ENCODE assay signal across 1 cellular context in the genomic region with DNA sequence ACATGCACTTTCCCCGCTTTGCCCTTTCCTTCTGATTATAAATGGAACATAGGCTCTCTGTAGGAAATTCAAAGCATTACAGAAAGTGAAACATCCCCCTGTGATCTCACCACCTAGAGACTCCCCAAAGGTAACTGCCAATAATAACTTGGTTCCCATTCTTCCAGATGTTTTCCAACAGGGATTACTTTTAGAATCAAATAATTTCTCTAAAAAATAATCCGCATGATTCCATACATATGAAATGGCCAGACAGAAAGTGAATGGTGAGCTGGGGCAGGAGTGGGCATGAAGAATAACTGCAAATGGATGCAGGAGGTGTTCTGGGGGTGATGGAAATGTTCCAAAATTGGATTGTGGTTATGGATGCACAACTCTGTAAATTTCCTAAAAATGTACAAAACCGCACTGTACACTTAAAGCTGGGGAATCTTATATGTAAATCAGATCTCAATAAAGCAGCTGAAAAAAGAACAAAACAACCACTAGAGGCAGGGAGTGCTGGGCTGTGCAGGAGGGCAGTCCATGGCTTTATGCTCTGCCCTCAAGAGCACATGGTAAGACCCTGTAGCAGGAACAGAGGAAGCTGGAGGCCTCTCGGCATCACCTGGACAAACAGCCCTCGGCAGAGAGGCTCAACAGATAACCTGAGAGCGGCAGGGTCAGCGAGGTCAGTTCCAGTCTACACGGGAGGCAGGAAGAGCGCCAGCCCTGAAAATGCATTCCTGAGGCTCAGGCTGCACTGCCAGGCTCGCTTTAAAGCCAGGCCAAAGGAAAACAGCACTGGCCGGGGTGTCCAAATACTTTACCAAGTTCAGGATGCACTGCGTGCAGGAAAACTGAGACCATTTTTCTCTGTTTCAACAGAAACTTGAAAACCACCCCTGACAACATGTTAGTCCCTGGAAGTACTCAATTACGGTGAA.
A peak's percentile ranks its signal among the peaks of the same experiment; 100 is the strongest.
TF ChIP-seq lines count a peak whose summit lies in the region.

No MANE protein-coding gene starts in this region.

TF ChIP-seq in HepG2, 621 proteins besides CTCF, POLR2A, EP300 and RAD21 (continued from another document and continues in another):
- TF ChIP-seq, protein P1, sequence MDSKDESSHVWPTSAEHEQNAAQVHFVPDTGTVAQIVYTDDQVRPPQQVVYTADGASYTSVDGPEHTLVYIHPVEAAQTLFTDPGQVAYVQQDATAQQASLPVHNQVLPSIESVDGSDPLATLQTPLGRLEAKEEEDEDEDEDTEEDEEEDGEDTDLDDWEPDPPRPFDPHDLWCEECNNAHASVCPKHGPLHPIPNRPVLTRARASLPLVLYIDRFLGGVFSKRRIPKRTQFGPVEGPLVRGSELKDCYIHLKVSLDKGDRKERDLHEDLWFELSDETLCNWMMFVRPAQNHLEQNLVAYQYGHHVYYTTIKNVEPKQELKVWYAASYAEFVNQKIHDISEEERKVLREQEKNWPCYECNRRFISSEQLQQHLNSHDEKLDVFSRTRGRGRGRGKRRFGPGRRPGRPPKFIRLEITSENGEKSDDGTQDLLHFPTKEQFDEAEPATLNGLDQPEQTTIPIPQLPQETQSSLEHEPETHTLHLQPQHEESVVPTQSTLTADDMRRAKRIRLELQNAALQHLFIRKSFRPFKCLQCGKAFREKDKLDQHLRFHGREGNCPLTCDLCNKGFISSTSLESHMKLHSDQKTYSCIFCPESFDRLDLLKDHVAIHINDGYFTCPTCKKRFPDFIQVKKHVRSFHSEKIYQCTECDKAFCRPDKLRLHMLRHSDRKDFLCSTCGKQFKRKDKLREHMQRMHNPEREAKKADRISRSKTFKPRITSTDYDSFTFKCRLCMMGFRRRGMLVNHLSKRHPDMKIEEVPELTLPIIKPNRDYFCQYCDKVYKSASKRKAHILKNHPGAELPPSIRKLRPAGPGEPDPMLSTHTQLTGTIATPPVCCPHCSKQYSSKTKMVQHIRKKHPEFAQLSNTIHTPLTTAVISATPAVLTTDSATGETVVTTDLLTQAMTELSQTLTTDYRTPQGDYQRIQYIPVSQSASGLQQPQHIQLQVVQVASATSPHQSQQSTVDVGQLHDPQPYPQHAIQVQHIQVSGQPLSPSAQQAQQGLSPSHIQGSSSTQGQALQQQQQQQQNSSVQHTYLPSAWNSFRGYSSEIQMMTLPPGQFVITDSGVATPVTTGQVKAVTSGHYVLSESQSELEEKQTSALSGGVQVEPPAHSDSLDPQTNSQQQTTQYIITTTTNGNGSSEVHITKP (CRISPR knock-in tag; IDR thresholded peaks at IDR 0.05; ENCODE audit: low read depth): peak; percentile 62; the same call in 1 of the 2 replicates
- TF ChIP-seq REL (CRISPR knock-in tag; conservative IDR thresholded peaks at IDR 0.05): no peak
- TF ChIP-seq, protein P2, sequence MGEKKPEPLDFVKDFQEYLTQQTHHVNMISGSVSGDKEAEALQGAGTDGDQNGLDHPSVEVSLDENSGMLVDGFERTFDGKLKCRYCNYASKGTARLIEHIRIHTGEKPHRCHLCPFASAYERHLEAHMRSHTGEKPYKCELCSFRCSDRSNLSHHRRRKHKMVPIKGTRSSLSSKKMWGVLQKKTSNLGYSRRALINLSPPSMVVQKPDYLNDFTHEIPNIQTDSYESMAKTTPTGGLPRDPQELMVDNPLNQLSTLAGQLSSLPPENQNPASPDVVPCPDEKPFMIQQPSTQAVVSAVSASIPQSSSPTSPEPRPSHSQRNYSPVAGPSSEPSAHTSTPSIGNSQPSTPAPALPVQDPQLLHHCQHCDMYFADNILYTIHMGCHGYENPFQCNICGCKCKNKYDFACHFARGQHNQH (CRISPR knock-in tag; IDR thresholded peaks at IDR 0.05): peak; percentile 90
- TF ChIP-seq DNMT3B (CRISPR knock-in tag; conservative IDR thresholded peaks at IDR 0.05): 0 out of 2 replicates have a peak, but pooled peaks have one; percentile 74
- TF ChIP-seq ZNF256 (CRISPR knock-in tag; conservative IDR thresholded peaks at IDR 0.05): no peak
- no peak; the same call in 1 of the 2 replicates for TF ChIP-seq DR1 (CRISPR knock-in tag; IDR thresholded peaks at IDR 0.05)
- TF ChIP-seq NFE2L1 (CRISPR knock-in tag; IDR thresholded peaks at IDR 0.05; ENCODE audit: borderline replicate concordance): no peak
- no peak for TF ChIP-seq FOXC1 (CRISPR knock-in tag; IDR thresholded peaks at IDR 0.05; ENCODE audit: borderline replicate concordance)
- TF ChIP-seq SMAD3 (CRISPR knock-in tag; IDR thresholded peaks at IDR 0.05): peak; percentile 67; the same call in 1 of the 2 replicates
- TF ChIP-seq ZNF232 (CRISPR knock-in tag; IDR thresholded peaks at IDR 0.05; ENCODE audit: borderline replicate concordance): peak; percentile 79; the same call in 1 of the 2 replicates
- TF ChIP-seq HCFC1 (IDR thresholded peaks at IDR 0.05; ENCODE audit: low read depth, low read length): no peak
- no peak for TF ChIP-seq IKZF1 (IDR thresholded peaks at IDR 0.05)
- TF ChIP-seq HNRNPLL (IDR thresholded peaks at IDR 0.05; ENCODE audit: low read depth, low read length, poor library complexity, severe bottlenecking): no peak
- TF ChIP-seq PITX1 (CRISPR knock-in tag; IDR thresholded peaks at IDR 0.05): peak; percentile 82
- TF ChIP-seq, protein P3, sequence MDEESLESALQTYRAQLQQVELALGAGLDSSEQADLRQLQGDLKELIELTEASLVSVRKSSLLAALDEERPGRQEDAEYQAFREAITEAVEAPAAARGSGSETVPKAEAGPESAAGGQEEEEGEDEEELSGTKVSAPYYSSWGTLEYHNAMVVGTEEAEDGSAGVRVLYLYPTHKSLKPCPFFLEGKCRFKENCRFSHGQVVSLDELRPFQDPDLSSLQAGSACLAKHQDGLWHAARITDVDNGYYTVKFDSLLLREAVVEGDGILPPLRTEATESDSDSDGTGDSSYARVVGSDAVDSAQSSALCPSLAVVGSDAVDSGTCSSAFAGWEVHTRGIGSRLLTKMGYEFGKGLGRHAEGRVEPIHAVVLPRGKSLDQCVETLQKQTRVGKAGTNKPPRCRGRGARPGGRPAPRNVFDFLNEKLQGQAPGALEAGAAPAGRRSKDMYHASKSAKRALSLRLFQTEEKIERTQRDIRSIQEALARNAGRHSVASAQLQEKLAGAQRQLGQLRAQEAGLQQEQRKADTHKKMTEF (CRISPR knock-in tag; IDR thresholded peaks at IDR 0.05): peak; percentile 82
- TF ChIP-seq SMARCE1 (IDR thresholded peaks at IDR 0.05; ENCODE audit: borderline replicate concordance): no peak
- TF ChIP-seq, protein P4, sequence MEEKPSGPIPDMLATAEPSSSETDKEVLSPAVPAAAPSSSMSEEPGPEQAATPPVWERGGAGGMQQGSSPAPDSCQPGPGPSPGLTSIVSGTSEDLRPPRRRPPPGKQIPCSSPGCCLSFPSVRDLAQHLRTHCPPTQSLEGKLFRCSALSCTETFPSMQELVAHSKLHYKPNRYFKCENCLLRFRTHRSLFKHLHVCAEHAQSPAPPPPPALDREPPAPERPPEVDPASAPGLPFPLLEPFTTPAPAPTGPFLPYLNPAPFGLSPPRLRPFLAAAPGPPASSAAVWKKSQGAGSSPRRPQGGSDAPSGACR (CRISPR knock-in tag; IDR thresholded peaks at IDR 0.05): no peak
- no peak for TF ChIP-seq SIN3B (IDR thresholded peaks at IDR 0.05; ENCODE audit: low read length)
- no peak for TF ChIP-seq ZNF33B (CRISPR knock-in tag; IDR thresholded peaks at IDR 0.05)
- TF ChIP-seq, protein P5, sequence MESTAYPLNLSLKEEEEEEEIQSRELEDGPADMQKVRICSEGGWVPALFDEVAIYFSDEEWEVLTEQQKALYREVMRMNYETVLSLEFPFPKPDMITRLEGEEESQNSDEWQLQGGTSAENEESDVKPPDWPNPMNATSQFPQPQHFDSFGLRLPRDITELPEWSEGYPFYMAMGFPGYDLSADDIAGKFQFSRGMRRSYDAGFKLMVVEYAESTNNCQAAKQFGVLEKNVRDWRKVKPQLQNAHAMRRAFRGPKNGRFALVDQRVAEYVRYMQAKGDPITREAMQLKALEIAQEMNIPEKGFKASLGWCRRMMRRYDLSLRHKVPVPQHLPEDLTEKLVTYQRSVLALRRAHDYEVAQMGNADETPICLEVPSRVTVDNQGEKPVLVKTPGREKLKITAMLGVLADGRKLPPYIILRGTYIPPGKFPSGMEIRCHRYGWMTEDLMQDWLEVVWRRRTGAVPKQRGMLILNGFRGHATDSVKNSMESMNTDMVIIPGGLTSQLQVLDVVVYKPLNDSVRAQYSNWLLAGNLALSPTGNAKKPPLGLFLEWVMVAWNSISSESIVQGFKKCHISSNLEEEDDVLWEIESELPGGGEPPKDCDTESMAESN (CRISPR knock-in tag; conservative IDR thresholded peaks at IDR 0.05): peak; percentile 75
- TF ChIP-seq, protein P6, sequence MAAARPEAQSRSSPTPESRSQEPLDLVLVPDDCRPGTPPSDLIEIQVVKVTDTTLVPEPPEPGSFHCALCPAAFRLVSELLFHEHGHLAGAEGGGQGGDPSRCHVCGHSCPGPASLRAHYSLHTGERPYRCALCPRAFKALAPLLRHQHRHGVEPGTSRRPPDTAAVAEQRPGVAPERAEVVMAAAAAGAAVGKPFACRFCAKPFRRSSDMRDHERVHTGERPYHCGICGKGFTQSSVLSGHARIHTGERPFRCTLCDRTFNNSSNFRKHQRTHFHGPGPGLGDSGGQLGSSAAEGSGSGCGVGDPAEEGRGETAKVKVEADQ (CRISPR knock-in tag; IDR thresholded peaks at IDR 0.05; ENCODE audit: borderline replicate concordance): no peak
- TF ChIP-seq ZNF589 (CRISPR knock-in tag; conservative IDR thresholded peaks at IDR 0.05): no peak
- TF ChIP-seq NFIC (IDR thresholded peaks at IDR 0.05; ENCODE audit: low read length): no peak
- peak; percentile 76; the same call in 1 of the 2 replicates for TF ChIP-seq SIX1 (CRISPR knock-in tag; IDR thresholded peaks at IDR 0.05; ENCODE audit: borderline replicate concordance)
- TF ChIP-seq, protein P7, sequence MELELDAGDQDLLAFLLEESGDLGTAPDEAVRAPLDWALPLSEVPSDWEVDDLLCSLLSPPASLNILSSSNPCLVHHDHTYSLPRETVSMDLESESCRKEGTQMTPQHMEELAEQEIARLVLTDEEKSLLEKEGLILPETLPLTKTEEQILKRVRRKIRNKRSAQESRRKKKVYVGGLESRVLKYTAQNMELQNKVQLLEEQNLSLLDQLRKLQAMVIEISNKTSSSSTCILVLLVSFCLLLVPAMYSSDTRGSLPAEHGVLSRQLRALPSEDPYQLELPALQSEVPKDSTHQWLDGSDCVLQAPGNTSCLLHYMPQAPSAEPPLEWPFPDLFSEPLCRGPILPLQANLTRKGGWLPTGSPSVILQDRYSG (CRISPR knock-in tag; IDR thresholded peaks at IDR 0.05): 0 out of 2 replicates have a peak, but pooled peaks have one; percentile 37
- TF ChIP-seq ZBTB20 (CRISPR knock-in tag; IDR thresholded peaks at IDR 0.05; ENCODE audit: borderline replicate concordance, low read depth): peak; percentile 71; the same call in 1 of the 2 replicates
- TF ChIP-seq, protein P8, sequence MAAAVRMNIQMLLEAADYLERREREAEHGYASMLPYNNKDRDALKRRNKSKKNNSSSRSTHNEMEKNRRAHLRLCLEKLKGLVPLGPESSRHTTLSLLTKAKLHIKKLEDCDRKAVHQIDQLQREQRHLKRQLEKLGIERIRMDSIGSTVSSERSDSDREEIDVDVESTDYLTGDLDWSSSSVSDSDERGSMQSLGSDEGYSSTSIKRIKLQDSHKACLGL (CRISPR knock-in tag; IDR thresholded peaks at IDR 0.05): no peak
- TF ChIP-seq, protein P9, sequence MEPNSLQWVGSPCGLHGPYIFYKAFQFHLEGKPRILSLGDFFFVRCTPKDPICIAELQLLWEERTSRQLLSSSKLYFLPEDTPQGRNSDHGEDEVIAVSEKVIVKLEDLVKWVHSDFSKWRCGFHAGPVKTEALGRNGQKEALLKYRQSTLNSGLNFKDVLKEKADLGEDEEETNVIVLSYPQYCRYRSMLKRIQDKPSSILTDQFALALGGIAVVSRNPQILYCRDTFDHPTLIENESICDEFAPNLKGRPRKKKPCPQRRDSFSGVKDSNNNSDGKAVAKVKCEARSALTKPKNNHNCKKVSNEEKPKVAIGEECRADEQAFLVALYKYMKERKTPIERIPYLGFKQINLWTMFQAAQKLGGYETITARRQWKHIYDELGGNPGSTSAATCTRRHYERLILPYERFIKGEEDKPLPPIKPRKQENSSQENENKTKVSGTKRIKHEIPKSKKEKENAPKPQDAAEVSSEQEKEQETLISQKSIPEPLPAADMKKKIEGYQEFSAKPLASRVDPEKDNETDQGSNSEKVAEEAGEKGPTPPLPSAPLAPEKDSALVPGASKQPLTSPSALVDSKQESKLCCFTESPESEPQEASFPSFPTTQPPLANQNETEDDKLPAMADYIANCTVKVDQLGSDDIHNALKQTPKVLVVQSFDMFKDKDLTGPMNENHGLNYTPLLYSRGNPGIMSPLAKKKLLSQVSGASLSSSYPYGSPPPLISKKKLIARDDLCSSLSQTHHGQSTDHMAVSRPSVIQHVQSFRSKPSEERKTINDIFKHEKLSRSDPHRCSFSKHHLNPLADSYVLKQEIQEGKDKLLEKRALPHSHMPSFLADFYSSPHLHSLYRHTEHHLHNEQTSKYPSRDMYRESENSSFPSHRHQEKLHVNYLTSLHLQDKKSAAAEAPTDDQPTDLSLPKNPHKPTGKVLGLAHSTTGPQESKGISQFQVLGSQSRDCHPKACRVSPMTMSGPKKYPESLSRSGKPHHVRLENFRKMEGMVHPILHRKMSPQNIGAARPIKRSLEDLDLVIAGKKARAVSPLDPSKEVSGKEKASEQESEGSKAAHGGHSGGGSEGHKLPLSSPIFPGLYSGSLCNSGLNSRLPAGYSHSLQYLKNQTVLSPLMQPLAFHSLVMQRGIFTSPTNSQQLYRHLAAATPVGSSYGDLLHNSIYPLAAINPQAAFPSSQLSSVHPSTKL (CRISPR knock-in tag; IDR thresholded peaks at IDR 0.05): peak; percentile 93
- TF ChIP-seq GPN1 (CRISPR knock-in tag; IDR thresholded peaks at IDR 0.05; ENCODE audit: borderline replicate concordance): no peak
- TF ChIP-seq, protein P10, sequence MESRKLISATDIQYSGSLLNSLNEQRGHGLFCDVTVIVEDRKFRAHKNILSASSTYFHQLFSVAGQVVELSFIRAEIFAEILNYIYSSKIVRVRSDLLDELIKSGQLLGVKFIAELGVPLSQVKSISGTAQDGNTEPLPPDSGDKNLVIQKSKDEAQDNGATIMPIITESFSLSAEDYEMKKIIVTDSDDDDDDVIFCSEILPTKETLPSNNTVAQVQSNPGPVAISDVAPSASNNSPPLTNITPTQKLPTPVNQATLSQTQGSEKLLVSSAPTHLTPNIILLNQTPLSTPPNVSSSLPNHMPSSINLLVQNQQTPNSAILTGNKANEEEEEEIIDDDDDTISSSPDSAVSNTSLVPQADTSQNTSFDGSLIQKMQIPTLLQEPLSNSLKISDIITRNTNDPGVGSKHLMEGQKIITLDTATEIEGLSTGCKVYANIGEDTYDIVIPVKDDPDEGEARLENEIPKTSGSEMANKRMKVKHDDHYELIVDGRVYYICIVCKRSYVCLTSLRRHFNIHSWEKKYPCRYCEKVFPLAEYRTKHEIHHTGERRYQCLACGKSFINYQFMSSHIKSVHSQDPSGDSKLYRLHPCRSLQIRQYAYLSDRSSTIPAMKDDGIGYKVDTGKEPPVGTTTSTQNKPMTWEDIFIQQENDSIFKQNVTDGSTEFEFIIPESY (CRISPR knock-in tag; IDR thresholded peaks at IDR 0.05): peak; percentile 51
- no peak for TF ChIP-seq TBX3 (IDR thresholded peaks at IDR 0.05; ENCODE audit: borderline replicate concordance)
- TF ChIP-seq, protein P11, sequence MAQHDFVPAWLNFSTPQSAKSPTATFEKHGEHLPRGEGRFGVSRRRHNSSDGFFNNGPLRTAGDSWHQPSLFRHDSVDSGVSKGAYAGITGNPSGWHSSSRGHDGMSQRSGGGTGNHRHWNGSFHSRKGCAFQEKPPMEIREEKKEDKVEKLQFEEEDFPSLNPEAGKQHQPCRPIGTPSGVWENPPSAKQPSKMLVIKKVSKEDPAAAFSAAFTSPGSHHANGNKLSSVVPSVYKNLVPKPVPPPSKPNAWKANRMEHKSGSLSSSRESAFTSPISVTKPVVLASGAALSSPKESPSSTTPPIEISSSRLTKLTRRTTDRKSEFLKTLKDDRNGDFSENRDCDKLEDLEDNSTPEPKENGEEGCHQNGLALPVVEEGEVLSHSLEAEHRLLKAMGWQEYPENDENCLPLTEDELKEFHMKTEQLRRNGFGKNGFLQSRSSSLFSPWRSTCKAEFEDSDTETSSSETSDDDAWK (CRISPR knock-in tag; IDR thresholded peaks at IDR 0.05): no peak
- peak; percentile 88; the same call in 1 of the 2 replicates for TF ChIP-seq ZNF614 (CRISPR knock-in tag; IDR thresholded peaks at IDR 0.05; ENCODE audit: borderline replicate concordance)
- TF ChIP-seq RBM22 (optimal IDR thresholded peaks at IDR 0.05; ENCODE audit: low read length): peak; percentile 86
- no peak for TF ChIP-seq ZNF577 (CRISPR knock-in tag; IDR thresholded peaks at IDR 0.05; ENCODE audit: borderline replicate concordance, low read depth)
